ENCODE assay signal across 14 cellular contexts in the genomic region with DNA sequence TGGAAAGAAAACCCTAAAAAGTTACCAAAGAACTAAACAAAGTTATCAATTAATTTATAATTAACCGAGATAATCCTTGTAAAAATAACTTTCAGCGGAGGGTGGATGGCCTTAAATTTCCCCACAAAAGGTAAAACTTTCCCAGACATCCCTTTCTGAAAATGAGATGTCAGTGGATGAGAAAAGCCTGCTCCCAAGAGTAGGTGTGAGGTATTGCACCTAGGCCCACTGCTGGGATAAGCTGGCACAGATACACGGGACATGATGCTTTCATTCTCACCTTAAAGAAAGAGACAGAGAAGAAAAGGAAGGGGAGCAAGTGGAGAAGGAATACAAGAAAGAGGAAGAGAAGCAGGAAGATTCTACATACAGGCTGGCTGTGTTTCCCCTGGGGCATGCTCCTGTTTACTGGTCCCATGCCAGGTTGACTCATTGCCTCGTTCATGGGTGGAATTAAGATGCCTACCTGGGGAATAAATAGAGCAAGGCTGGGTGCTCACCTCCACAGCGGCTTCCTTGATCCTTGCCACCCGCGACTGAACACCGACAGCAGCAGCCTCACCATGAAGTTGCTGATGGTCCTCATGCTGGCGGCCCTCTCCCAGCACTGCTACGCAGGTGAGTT. TPM values are rescaled to one million over a fixed set of nuclear protein-coding genes. Genes with fewer than 3 reads are reported as not detected.
DNase-seq lines count a peak whose midpoint lies in the region; ATAC-seq and TF ChIP-seq lines count a peak whose summit lies in the region.
"Had no signal": no experiment of that assay in that cellular context is flagged by ENCODE, and none has a peak within 500 bp of the region (broad histone marks: within the 10 kb centered on the region; RNA-seq: fewer than 3 reads in every experiment).

A gene (plus strand): TSS at position 505 of the 625 bp plus-strand sequence. CDS start 59 bp downstream, at position 564.

- H3K27me3 ChIP-seq in A673 (replicated peaks; ENCODE audit: insufficient read depth, low read depth, low read length, poor library complexity): peaks cover 27% of the 10 kb centered on the region

- H3K9me3 Mint-ChIP-seq in T-helper 2 cell treated with Interferon-gamma antibody and Interleukin-4, amounts not matched to agents 5 μg/mL and 100 μg/mL, for 36 hours: no peaks in the 10 kb centered on the region
- H3K9me3 Mint-ChIP-seq: T-helper 1 cell treated with Interleukin-12 subunit alpha and Interleukin-12 subunit beta and Interleukin-4 antibody, amounts not matched to agents 30 μg/mL and 1 μg/mL, for 36 hours had no signal

- DNase-seq in A673 (ENCODE audit: low spot score) (no peak), RWPE1 (ENCODE audit: low spot score) (peak; percentile 16), iPS-NIHi11 (ENCODE audit: low spot score) (peak; percentile 39), NCI-H82 (lab: John Stamatoyannopoulos, UW) (no peak)
- DNase-seq in activated CD4-positive, alpha-beta T cell treated with anti-CD3 and anti-CD28 coated beads, Interleukin-2, amount 50 U/mL, for 48 hours: no peak
- DNase-seq in T-helper 2 cell treated with Interferon-gamma antibody and Interleukin-4, amounts not matched to agents 5 μg/mL and 100 μg/mL, for 36 hours (ENCODE audit: low spot score): no peak
- DNase-seq: activated CD8-positive, alpha-beta memory T cell treated with anti-CD3 and anti-CD28 coated beads, Interleukin-2, amount 10 ng/mL, durations not matched to agents 7 days and 5 days; CD4-positive, CD25-positive, alpha-beta regulatory T cell; IMR-90; NCI-H774; stimulated activated naive CD4-positive, alpha-beta T cell treated with Interleukin-2 at 50 U/mL for 16 hours had no signal

- H3K27ac Mint-ChIP-seq in T-helper 2 cell treated with Interferon-gamma antibody and Interleukin-4, amounts not matched to agents 5 μg/mL and 100 μg/mL, for 36 hours: no peak within 1 kb of the TSS
- H3K27ac Mint-ChIP-seq: activated CD8-positive, alpha-beta memory T cell treated with anti-CD3 and anti-CD28 coated beads, Interleukin-2, amount 10 ng/mL, durations not matched to agents 7 days and 5 days; CD4-positive, CD25-positive, alpha-beta regulatory T cell; T-helper 1 cell treated with Interleukin-12 subunit alpha and Interleukin-12 subunit beta and Interleukin-4 antibody, amounts not matched to agents 30 μg/mL and 1 μg/mL, for 36 hours had no signal

- POLR2A ChIA-PET in A673 (lab: Charles Lee; ENCODE audit: low non-redundant PET) (no interaction called here), RWPE1 (lab: Yijun Ruan, JAX; ENCODE audit: low non-redundant PET) (no interaction called here)

- no peaks in the 10 kb centered on the region for H3K4me1 ChIP-seq in A673 (ENCODE audit: insufficient read depth, low read length, poor library complexity, severe bottlenecking)

- 0 out of 2 replicates have a peak, but pooled peaks have one; percentile 28 for TF ChIP-seq CTCF in A673 (conservative IDR thresholded peaks at IDR 0.05; ENCODE audit: low read depth, low read length)
- 0 out of 3 replicates have a peak, but pooled peaks have one; percentile 21 for TF ChIP-seq CTCF in GM12872 (IDR thresholded peaks at IDR 0.05; ENCODE audit: insufficient read depth, low read depth, low read length)
- no peak for TF ChIP-seq CTCF in RWPE1 (conservative IDR thresholded peaks at IDR 0.05; ENCODE audit: low read depth)

- ATAC-seq in HG02973 (IDR thresholded peaks at IDR 0.05; ENCODE audit: unreplicated experiment): no peak
- ATAC-seq: activated CD8-positive, alpha-beta memory T cell treated with anti-CD3 and anti-CD28 coated beads, Interleukin-2, amount 10 ng/mL, durations not matched to agents 7 days and 5 days had no signal

- H3K36me3 Mint-ChIP-seq in T-helper 2 cell treated with Interferon-gamma antibody and Interleukin-4, amounts not matched to agents 5 μg/mL and 100 μg/mL, for 36 hours (ENCODE audit: low read depth): no peaks in the 10 kb centered on the region
- H3K36me3 Mint-ChIP-seq: activated CD8-positive, alpha-beta memory T cell treated with anti-CD3 and anti-CD28 coated beads, Interleukin-2, amount 10 ng/mL, durations not matched to agents 7 days and 5 days; CD4-positive, CD25-positive, alpha-beta regulatory T cell had no signal

- H3K27me3 Mint-ChIP-seq in T-helper 2 cell treated with Interferon-gamma antibody and Interleukin-4, amounts not matched to agents 5 μg/mL and 100 μg/mL, for 36 hours (ENCODE audit: low read depth): peaks cover 5% of the 10 kb centered on the region

- H3K36me3 ChIP-seq in A673 (ENCODE audit: insufficient read depth, low read length, poor library complexity, severe bottlenecking): no peaks in the 10 kb centered on the region

- intact Hi-C loops in A673 (cut with micrococcal nuclease; ENCODE audit: unreplicated experiment): no loop called here

- H3K9me3 ChIP-seq in A673 (ENCODE audit: low read depth, low read length, poor library complexity, severe bottlenecking): no peaks in the 10 kb centered on the region

- no peak within 1 kb of the TSS for H3K27ac ChIP-seq in A673 (ENCODE audit: low read depth, low read length, poor library complexity, severe bottlenecking)
- H3K27ac ChIP-seq in RWPE1: no peak within 1 kb of the TSS

- H3K4me1 Mint-ChIP-seq in T-helper 2 cell treated with Interferon-gamma antibody and Interleukin-4, amounts not matched to agents 5 μg/mL and 100 μg/mL, for 36 hours (ENCODE audit: low read depth): no peaks in the 10 kb centered on the region
- H3K4me1 Mint-ChIP-seq: activated CD8-positive, alpha-beta memory T cell treated with anti-CD3 and anti-CD28 coated beads, Interleukin-2, amount 10 ng/mL, durations not matched to agents 7 days and 5 days; CD4-positive, CD25-positive, alpha-beta regulatory T cell had no signal

- H3K4me3 ChIP-seq in A673 (ENCODE audit: low read depth, low read length, poor library complexity, severe bottlenecking): no peak within 1 kb of the TSS

- no TSS peak for BruUV-seq in A673 (replicated peaks; lab: Mats Ljungman, UMichigan)

- CTCF ChIA-PET in A673 (lab: Charles Lee): no interaction called here
- CTCF ChIA-PET in RWPE1 (lab: Yijun Ruan, JAX): no interaction called here

- H3K4me3 Mint-ChIP-seq in T-helper 2 cell treated with Interferon-gamma antibody and Interleukin-4, amounts not matched to agents 5 μg/mL and 100 μg/mL, for 36 hours: no peak within 1 kb of the TSS
- H3K4me3 Mint-ChIP-seq: activated CD8-positive, alpha-beta memory T cell treated with anti-CD3 and anti-CD28 coated beads, Interleukin-2, amount 10 ng/mL, durations not matched to agents 7 days and 5 days; CD4-positive, CD25-positive, alpha-beta regulatory T cell; T-helper 1 cell treated with Interleukin-12 subunit alpha and Interleukin-12 subunit beta and Interleukin-4 antibody, amounts not matched to agents 30 μg/mL and 1 μg/mL, for 36 hours had no signal

RNA-seq across cellular contexts. Expression of the gene that starts here (rescaled TPM):
- total RNA-seq in A673 (2021): not detected in 2 replicates
- total RNA-seq: activated CD8-positive, alpha-beta memory T cell treated with anti-CD3 and anti-CD28 coated beads, Interleukin-2, amount 10 ng/mL, durations not matched to agents 7 days and 5 days; CD4-positive, CD25-positive, alpha-beta regulatory T cell; IMR-90 had no signal

Comparison
In these comparisons a context has a peak if more than half of its experiments do, and no peak if none do; other contexts are left out.
1. DNase-seq: peak in RWPE1 (single experiment) and iPS-NIHi11 (single experiment); none in A673 (single experiment), NCI-H82 (single experiment), activated CD4-positive, alpha-beta T cell treated with anti-CD3 and anti-CD28 coated beads, Interleukin-2, amount 50 U/mL, for 48 hours (0 of 2) and T-helper 2 cell treated with Interferon-gamma antibody and Interleukin-4, amounts not matched to agents 5 μg/mL and 100 μg/mL, for 36 hours (single experiment).